ENCODE assay signal across 1 cellular context in genomic region chr19:2266183-2266993, GRCh38.
TF ChIP-seq lines count a peak whose summit lies in the region.

No MANE protein-coding gene starts in this region.

TF ChIP-seq in IMR-90, 13 proteins besides CTCF, POLR2A, EP300 and RAD21:
- TF ChIP-seq MAZ (IDR thresholded peaks at IDR 0.05; ENCODE audit: borderline replicate concordance, low read depth, low read length) (no peak), MXI1 (IDR thresholded peaks at IDR 0.05; ENCODE audit: borderline replicate concordance, low read depth, low read length) (peak; percentile 68; the same call in 1 of the 2 replicates), CHD1 (IDR thresholded peaks at IDR 0.05; ENCODE audit: low read depth, low read length) (no peak), SMC3 (IDR thresholded peaks at IDR 0.05; ENCODE audit: low read depth, low read length) (no peak)
- TF ChIP-seq, protein P1, sequence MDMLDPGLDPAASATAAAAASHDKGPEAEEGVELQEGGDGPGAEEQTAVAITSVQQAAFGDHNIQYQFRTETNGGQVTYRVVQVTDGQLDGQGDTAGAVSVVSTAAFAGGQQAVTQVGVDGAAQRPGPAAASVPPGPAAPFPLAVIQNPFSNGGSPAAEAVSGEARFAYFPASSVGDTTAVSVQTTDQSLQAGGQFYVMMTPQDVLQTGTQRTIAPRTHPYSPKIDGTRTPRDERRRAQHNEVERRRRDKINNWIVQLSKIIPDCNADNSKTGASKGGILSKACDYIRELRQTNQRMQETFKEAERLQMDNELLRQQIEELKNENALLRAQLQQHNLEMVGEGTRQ (IDR thresholded peaks at IDR 0.05; ENCODE audit: low read depth, low read length) = peak; percentile 80
